In the genomic region with DNA sequence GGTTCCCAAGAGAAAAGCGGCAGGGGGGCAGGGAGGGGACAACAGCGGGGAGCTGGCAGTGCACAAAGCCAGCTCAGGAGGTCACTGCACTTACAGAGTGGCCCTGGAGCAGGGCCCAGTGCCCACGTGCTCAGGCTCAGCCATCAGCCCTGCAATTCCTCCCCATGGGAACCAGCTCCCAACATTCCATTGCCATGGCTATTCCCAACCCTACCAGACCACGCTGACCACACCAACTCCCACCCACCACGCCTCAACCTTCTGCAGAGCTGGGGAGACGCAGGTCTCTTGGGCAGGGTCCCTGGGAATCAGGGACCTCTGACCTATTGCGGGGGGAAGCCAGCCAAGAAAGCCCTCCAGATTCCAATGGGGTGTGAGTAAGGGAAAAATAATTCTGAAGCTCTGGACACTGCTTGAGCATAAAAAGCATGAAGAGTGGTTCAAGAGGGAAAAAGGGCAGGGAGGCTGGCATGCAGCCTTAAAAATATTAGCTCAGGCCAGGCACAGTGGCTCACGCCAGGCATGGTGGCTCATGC, we compare ENCODE assay signal across 8 cellular contexts. TPM values are rescaled to one million over a fixed set of nuclear protein-coding genes. Genes with fewer than 3 reads are reported as not detected.
DNase-seq lines count a peak whose midpoint lies in the region; ATAC-seq and TF ChIP-seq lines count a peak whose summit lies in the region.

No MANE protein-coding gene starts in this region.

- no peaks in the 10 kb centered on the region for H3K9me3 Mint-ChIP-seq in GM23338

- peaks cover 11% of the 10 kb centered on the region for H3K36me3 Mint-ChIP-seq in GM23338 (ENCODE audit: low read depth)

- H3K36me3 ChIP-seq in GM23338 (ENCODE audit: insufficient read depth) (no peaks in the 10 kb centered on the region), adrenal gland (replicated peaks in 1 of 2) (no peaks in the 10 kb centered on the region), gastrocnemius medialis (no peaks in the 10 kb centered on the region)

- in situ Hi-C loops in gastrocnemius medialis (cut with MboI; ENCODE audit: low sequenced_read_pairs in 4 of 4): no loop called here

- ATAC-seq in GM23338: peak; percentile 28
- ATAC-seq in left cardiac atrium: peak; percentile 89
- ATAC-seq in gastrocnemius medialis: peak; percentile 17 to 32
- ATAC-seq in HG03432 (IDR thresholded peaks at IDR 0.05; ENCODE audit: unreplicated experiment): no peak
- ATAC-seq in GM19452 (IDR thresholded peaks at IDR 0.05; ENCODE audit: unreplicated experiment): no peak

- peaks cover 92% of the 10 kb centered on the region for H3K79me2 ChIP-seq in GM23338 (replicated peaks; ENCODE audit: insufficient read depth)

- no peak for TF ChIP-seq CTCF in GM23338 (conservative IDR thresholded peaks at IDR 0.05; ENCODE audit: low read depth in 2 of 2)
- TF ChIP-seq CTCF in adrenal gland (IDR thresholded peaks at IDR 0.05): no peak
- no peak for TF ChIP-seq CTCF in gastrocnemius medialis (IDR thresholded peaks at IDR 0.05 in 4 of 5, conservative IDR thresholded peaks at IDR 0.05 in 1 of 5)
- no peak for TF ChIP-seq CTCF in GM20000 (IDR thresholded peaks at IDR 0.05; ENCODE audit: extremely low read depth, missing control alignments)

- peak overlapping the region; percentile 69 for H3K27ac Mint-ChIP-seq in GM23338

- H3K9me3 ChIP-seq in adrenal gland (replicated peaks in 1 of 3) (no peaks in the 10 kb centered on the region), gastrocnemius medialis (no peaks in the 10 kb centered on the region)

- WGBS in adrenal gland, 4 donors: 36 to 46% (median 42%) methylated on average over 6 to 8 of the region's 8 CpGs

- H3F3A ChIP-seq in GM23338 (replicated peaks; ENCODE audit: low read depth): peaks cover 32% of the 10 kb centered on the region

- DNase-seq in GM23338 (ENCODE audit: low spot score) (peak; percentile 36), adrenal gland (peak; percentile 71 to 89 (median 84)), left cardiac atrium (peak; percentile 69), gastrocnemius medialis (peak in 1 of 2 donors; percentile 49), GM20000 (ENCODE audit: low spot score) (no peak)
- DNase-seq in activated CD8-positive, alpha-beta memory T cell treated with anti-CD3 and anti-CD28 coated beads, Interleukin-2, amount 50 U/mL, for 4 hours: no peak

- no peak for TF ChIP-seq POLR2A in adrenal gland (IDR thresholded peaks at IDR 0.05)
- TF ChIP-seq POLR2A in gastrocnemius medialis (IDR thresholded peaks at IDR 0.05): no peak

- no peak overlapping the region for H2AFZ ChIP-seq in GM23338

- H4K20me1 ChIP-seq in GM23338 (replicated peaks; ENCODE audit: insufficient read depth): peaks cover 19% of the 10 kb centered on the region; the same call in 1 of the 2 replicates

- peak overlapping the region; percentile 91 for H3K27ac ChIP-seq in GM23338 (ENCODE audit: low read depth)
- H3K27ac ChIP-seq in adrenal gland: peak overlapping the region in 3 of 5 donors; percentile 44 to 59 (median 57)
- H3K27ac ChIP-seq in gastrocnemius medialis: peak overlapping the region; percentile 67 to 86 (median 74)

- peak overlapping the region; percentile 48; the same call in 1 of the 2 replicates for H3K4me2 ChIP-seq in GM23338

- H3K27me3 Mint-ChIP-seq in GM23338 (ENCODE audit: insufficient read depth, low read depth, poor library complexity): peaks cover 12% of the 10 kb centered on the region

- peaks cover 57% of the 10 kb centered on the region for H3K4me1 ChIP-seq in GM23338 (ENCODE audit: insufficient read depth)
- peaks cover 22 to 30% of the 10 kb centered on the region in 2 donors for H3K4me1 ChIP-seq in adrenal gland (replicated peaks in 1 of 2)
- peaks cover 73% of the 10 kb centered on the region in 2 donors for H3K4me1 ChIP-seq in gastrocnemius medialis

- H3K27me3 ChIP-seq in GM23338 (ENCODE audit: insufficient read depth) (no peaks in the 10 kb centered on the region), adrenal gland (no peaks in the 10 kb centered on the region), gastrocnemius medialis (no peaks in the 10 kb centered on the region)

- H3K4me1 Mint-ChIP-seq in GM23338: peaks cover 61% of the 10 kb centered on the region

- intact Hi-C loops in adrenal gland (cut with DNase I): no loop called here
- intact Hi-C loops in left cardiac atrium (cut with DNase I): no loop called here
- intact Hi-C loops in gastrocnemius medialis (cut with DNase I; ENCODE audit: low total_unique reads): no loop called here

- no peaks in the 10 kb centered on the region for H3K9me2 ChIP-seq in GM23338 (ENCODE audit: insufficient read depth)

- no peak overlapping the region for H3K4me3 Mint-ChIP-seq in GM23338

- no peak overlapping the region for H3K4me3 ChIP-seq in GM23338
- no peak overlapping the region for H3K4me3 ChIP-seq in adrenal gland
- no peak overlapping the region for H3K4me3 ChIP-seq in gastrocnemius medialis

TF ChIP-seq in GM23338, 12 proteins besides CTCF, POLR2A, EP300 and RAD21:
- TF ChIP-seq JUNB (IDR thresholded peaks at IDR 0.05; ENCODE audit: unreplicated experiment) (no peak), EZH2phosphoT487 (IDR thresholded peaks at IDR 0.05; ENCODE audit: unreplicated experiment) (no peak), EZH2 (IDR thresholded peaks at IDR 0.05; ENCODE audit: low read depth, unreplicated experiment) (no peak), CREB1 (CRISPR knock-in tag; IDR thresholded peaks at IDR 0.05; ENCODE audit: low read depth) (no peak), STAT1 (IDR thresholded peaks at IDR 0.05; ENCODE audit: unreplicated experiment) (no peak), NANOG (IDR thresholded peaks at IDR 0.05; ENCODE audit: borderline replicate concordance) (no peak)
- TF ChIP-seq, protein P1, sequence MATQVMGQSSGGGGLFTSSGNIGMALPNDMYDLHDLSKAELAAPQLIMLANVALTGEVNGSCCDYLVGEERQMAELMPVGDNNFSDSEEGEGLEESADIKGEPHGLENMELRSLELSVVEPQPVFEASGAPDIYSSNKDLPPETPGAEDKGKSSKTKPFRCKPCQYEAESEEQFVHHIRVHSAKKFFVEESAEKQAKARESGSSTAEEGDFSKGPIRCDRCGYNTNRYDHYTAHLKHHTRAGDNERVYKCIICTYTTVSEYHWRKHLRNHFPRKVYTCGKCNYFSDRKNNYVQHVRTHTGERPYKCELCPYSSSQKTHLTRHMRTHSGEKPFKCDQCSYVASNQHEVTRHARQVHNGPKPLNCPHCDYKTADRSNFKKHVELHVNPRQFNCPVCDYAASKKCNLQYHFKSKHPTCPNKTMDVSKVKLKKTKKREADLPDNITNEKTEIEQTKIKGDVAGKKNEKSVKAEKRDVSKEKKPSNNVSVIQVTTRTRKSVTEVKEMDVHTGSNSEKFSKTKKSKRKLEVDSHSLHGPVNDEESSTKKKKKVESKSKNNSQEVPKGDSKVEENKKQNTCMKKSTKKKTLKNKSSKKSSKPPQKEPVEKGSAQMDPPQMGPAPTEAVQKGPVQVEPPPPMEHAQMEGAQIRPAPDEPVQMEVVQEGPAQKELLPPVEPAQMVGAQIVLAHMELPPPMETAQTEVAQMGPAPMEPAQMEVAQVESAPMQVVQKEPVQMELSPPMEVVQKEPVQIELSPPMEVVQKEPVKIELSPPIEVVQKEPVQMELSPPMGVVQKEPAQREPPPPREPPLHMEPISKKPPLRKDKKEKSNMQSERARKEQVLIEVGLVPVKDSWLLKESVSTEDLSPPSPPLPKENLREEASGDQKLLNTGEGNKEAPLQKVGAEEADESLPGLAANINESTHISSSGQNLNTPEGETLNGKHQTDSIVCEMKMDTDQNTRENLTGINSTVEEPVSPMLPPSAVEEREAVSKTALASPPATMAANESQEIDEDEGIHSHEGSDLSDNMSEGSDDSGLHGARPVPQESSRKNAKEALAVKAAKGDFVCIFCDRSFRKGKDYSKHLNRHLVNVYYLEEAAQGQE (IDR thresholded peaks at IDR 0.05; ENCODE audit: unreplicated experiment): no peak

RNA-seq across cellular contexts. Expression of a gene that starts 38.3 kb away (rescaled TPM):
- total RNA-seq in GM23338 (2014; rRNA removed; shearing (Covaris generic)): 25.6 and 26.2 TPM in 2 replicates
- polyA plus RNA-seq in GM23338 (2016; fragmentation: Nextera tagmentation; extraction: Ambion mirVana) (17.1 and 20.4 TPM in 2 replicates), adrenal gland (10 to 100 TPM; 28.8 to 38.3 (median 32.2) TPM)
- total RNA-seq in adrenal gland (10 to 100 TPM; 25.0 to 73.3 (median 37.2) TPM), left cardiac atrium (10 to 100 TPM; 19.9 to 20.4 TPM), gastrocnemius medialis (10 to 100 TPM; 33.1 to 65.7 (median 49.2) TPM)

RNA-seq across cellular contexts. Expression of a gene that starts 39.4 kb away (rescaled TPM):
- 106 and 127 TPM in 2 replicates for total RNA-seq in GM23338 (2014; rRNA removed; shearing (Covaris generic))
- polyA plus RNA-seq in GM23338 (2016; fragmentation: Nextera tagmentation; extraction: Ambion mirVana) (37.9 and 43.1 TPM in 2 replicates), adrenal gland (10 to 100 TPM; 15.7 to 21.2 (median 17.7) TPM)
- total RNA-seq in adrenal gland (100 to 1,000 TPM in 1 of 8 donors, 10 to 100 TPM in 7; 29.5 to 167 (median 75.2) TPM), left cardiac atrium (10 to 100 TPM; 22.1 to 36.5 TPM), gastrocnemius medialis (100 to 1,000 TPM in 1 of 4 donors, 10 to 100 TPM in 3; 32.3 to 110 (median 65.4) TPM)

Comparison
In these comparisons a context has a peak if more than half of its experiments do, and no peak if none do; other contexts are left out.
1. ATAC-seq: peak in GM23338 (single experiment), left cardiac atrium (2 of 2) and gastrocnemius medialis (2 of 2); none in HG03432 (single experiment) and GM19452 (single experiment).
2. DNase-seq: peak in GM23338 (single experiment), adrenal gland (7 of 7) and left cardiac atrium (single experiment); none in activated CD8-positive, alpha-beta memory T cell treated with anti-CD3 and anti-CD28 coated beads, Interleukin-2, amount 50 U/mL, for 4 hours (single experiment) and GM20000 (single experiment).
3. Peak in every context shown above with its lines, with median percentiles within 50 percentile points of each other: H3K27ac ChIP-seq.